In genomic region chr9:90755509-90756371, GRCh38 we compare ENCODE assay signal across 8 cellular contexts. TPM values are rescaled to one million over a fixed set of nuclear protein-coding genes. Genes with fewer than 3 reads are reported as not detected.
A peak's percentile ranks its signal among the peaks of the same experiment; 100 is the strongest.
DNase-seq lines count a peak whose midpoint lies in the region; ATAC-seq, FAIRE-seq and TF ChIP-seq lines count a peak whose summit lies in the region.
"Not testable (repeated sequence)": the region's sequence is repeated elsewhere in the genome, so short reads cannot be mapped to it uniquely, and the experiment has no call there.

No MANE protein-coding gene starts in this region.

- BruUV-seq in GM12878 (replicated peaks; lab: Mats Ljungman, UMichigan): not testable (repeated sequence)

- H3K27ac Mint-ChIP-seq in activated CD4-positive, alpha-beta T cell treated with anti-CD3 and anti-CD28 coated beads, Interleukin-2, amount 10 ng/mL, durations not matched to agents 7 days and 5 days: not testable (repeated sequence)

- in situ Hi-C loops in GM12878 (cut with MboI): loop anchor here (25.0 kb wide), 1 partner anchor 1168 kb away; no protein-coding TSS in a partner anchor

- H4K20me1 ChIP-seq in GM12878 (ENCODE audit: control insufficient read depth, insufficient read depth): not testable (repeated sequence)

- TF ChIP-seq CTCF in GM12878 (IDR thresholded peaks at IDR 0.05 in 2 of 3, conservative IDR thresholded peaks at IDR 0.05 in 1 of 3; ENCODE audit: control insufficient read depth in 2 of 3, extremely low read depth in 1 of 3, insufficient read depth in 1 of 3, low read depth in 3 of 3, low read length in 3 of 3): peak; percentile 44 to 51 (median 46); a peak in 5 of 6 replicates
- TF ChIP-seq CTCF in prostate gland (IDR thresholded peaks at IDR 0.05): peak in 3 of 4 experiments; percentile 47 to 68 (median 63)

- intact Hi-C loops in GM12878 (cut with micrococcal nuclease; ENCODE audit: unreplicated experiment) (loop anchor here (1.0 to 5.0 kb wide), 3 partner anchors 116 to 613 kb away; no protein-coding TSS in a partner anchor), prostate gland (cut with DNase I) (loop anchor here (10.0 kb wide), 1 partner anchor 1161 kb away; no protein-coding TSS in a partner anchor)

- RAD21 ChIA-PET in GM12878 (lab: Charles Lee; ENCODE audit: unreplicated experiment): interaction anchor here (2.2 kb wide), 1 partner anchor 114 kb away, joined by 12 read pairs; no protein-coding TSS in a partner anchor

- H3K4me1 ChIP-seq in NT2/D1 (ENCODE audit: insufficient read depth, insufficient read length); GM12878 (ENCODE audit: control insufficient read depth, insufficient read depth, low read length); prostate gland (replicated peaks): not testable (repeated sequence)

- not testable (repeated sequence) for H3K27me3 Mint-ChIP-seq in activated CD4-positive, alpha-beta T cell treated with anti-CD3 and anti-CD28 coated beads, Interleukin-2, amount 10 ng/mL, durations not matched to agents 7 days and 5 days

- not testable (repeated sequence) for H3K4me3 Mint-ChIP-seq in activated CD4-positive, alpha-beta T cell treated with anti-CD3 and anti-CD28 coated beads, Interleukin-2, amount 10 ng/mL, durations not matched to agents 7 days and 5 days

- H3K9me3 Mint-ChIP-seq in activated CD4-positive, alpha-beta T cell treated with anti-CD3 and anti-CD28 coated beads, Interleukin-2, amount 10 ng/mL, durations not matched to agents 7 days and 5 days: not testable (repeated sequence)

- not testable (repeated sequence) for H3K79me2 ChIP-seq in GM12878 (ENCODE audit: control insufficient read depth, insufficient read depth, low read length)

- not testable (repeated sequence) for H3K27ac ChIP-seq in GM12878 (ENCODE audit: control insufficient read depth, insufficient read depth); prostate gland

- SMC1A ChIA-PET in GM12878 (lab: Charles Lee; ENCODE audit: uncharacterized antibody, unreplicated experiment): interaction anchor here (0.8 to 0.9 kb wide), 3 partner anchors 12 to 113 kb away, joined by 3 to 6 read pairs (median 4); no protein-coding TSS in a partner anchor

- CTCF ChIA-PET in activated CD4-positive, alpha-beta T cell treated with anti-CD3 and anti-CD28 coated beads, Interleukin-2, amount 10 ng/mL, durations not matched to agents 7 days and 5 days (lab: Charles Lee): interaction anchor here (1.2 to 1.4 kb wide), 2 partner anchors 11 to 1158 kb away, joined by 3 read pairs; no protein-coding TSS in a partner anchor
- CTCF ChIA-PET in GM12878 (lab: Yijun Ruan, JAX): interaction anchor here (0.8 to 2.4 kb wide), 4 partner anchors 36 to 117 kb away, joined by 3 to 16 read pairs (median 3); no protein-coding TSS in a partner anchor

- not testable (repeated sequence) for H3K9ac ChIP-seq in NT2/D1 (ENCODE audit: insufficient read length, low read depth); GM12878 (ENCODE audit: control insufficient read depth, insufficient read depth, low read length)

- not testable (repeated sequence) for H3K36me3 Mint-ChIP-seq in activated CD4-positive, alpha-beta T cell treated with anti-CD3 and anti-CD28 coated beads, Interleukin-2, amount 10 ng/mL, durations not matched to agents 7 days and 5 days (ENCODE audit: low read depth)

- DNase-seq in DMS79 (lab: John Stamatoyannopoulos, UW): peak; percentile 25
- peak; percentile 54 for DNase-seq in M059J (ENCODE audit: low read depth)
- DNase-seq in NT2/D1 (ENCODE audit: low read depth, low spot score): peak; percentile 51
- peak; percentile 59 for DNase-seq in activated CD4-positive, alpha-beta T cell treated with anti-CD3 and anti-CD28 coated beads, Interleukin-2, amount 10 ng/mL, durations not matched to agents 7 days and 5 days
- DNase-seq in GM12878 (ENCODE audit: low read depth, low spot score): not testable (repeated sequence)
- peak; percentile 30 for DNase-seq in iPS DF 19.7 (ENCODE audit: low read depth, low spot score)
- DNase-seq in prostate gland (ENCODE audit: low spot score): peak; percentile 51
- peak; percentile 46 for DNase-seq in stimulated activated naive CD4-positive, alpha-beta T cell treated with Interleukin-2 at 50 U/mL for 16 hours (lab: John Stamatoyannopoulos, UW)

- not testable (repeated sequence) for H3K27me3 ChIP-seq in NT2/D1 (ENCODE audit: insufficient read depth, insufficient read length); GM12878 (replicated peaks in 1 of 2; ENCODE audit: control insufficient read depth in 2 of 2, insufficient read depth in 2 of 2, low read length in 1 of 2); prostate gland (replicated peaks; ENCODE audit: insufficient read depth)

- not testable (repeated sequence) for H3K9me3 ChIP-seq in NT2/D1 (ENCODE audit: insufficient read depth, low read length); GM12878 (replicated peaks; ENCODE audit: control insufficient read depth, insufficient read depth, low read length); prostate gland

- H3K4me2 ChIP-seq in GM12878 (ENCODE audit: control insufficient read depth, insufficient read depth): not testable (repeated sequence)

- FAIRE-seq in GM12878 (lab: Jason Lieb, UNC): not testable (repeated sequence)

- WGBS in GM12878 (ENCODE audit: insufficient coverage, insufficient replicate concordance, low lambda C conversion rate, missing lambda C conversion rate): 39% methylated on average over 11 of the region's 13 CpGs
- WGBS in prostate gland: 58% methylated on average over 13 of the region's 13 CpGs

- H3K36me3 ChIP-seq in NT2/D1 (ENCODE audit: insufficient read depth, insufficient read length, low read length); GM12878 (ENCODE audit: control insufficient read depth in 2 of 2, insufficient read depth in 2 of 2, low read length in 1 of 2); prostate gland: not testable (repeated sequence)

- H2AFZ ChIP-seq in GM12878 (ENCODE audit: control insufficient read depth, low read depth, low read length): not testable (repeated sequence)

- TF ChIP-seq EP300 in GM12878 (IDR thresholded peaks at IDR 0.05; ENCODE audit: borderline replicate concordance in 1 of 2, control insufficient read depth in 1 of 2, low read depth in 2 of 2, low read length in 2 of 2): not testable (repeated sequence)

- not testable (repeated sequence) for H3K4me3 ChIP-seq in NT2/D1 (ENCODE audit: insufficient read length, low read depth); GM12878; prostate gland

- ATAC-seq in GM12878: not testable (repeated sequence)

- not testable (repeated sequence) for TF ChIP-seq POLR2A in GM12878 (IDR thresholded peaks at IDR 0.05; ENCODE audit: low read depth, low read length); prostate gland (IDR thresholded peaks at IDR 0.05)

- H3K4me1 Mint-ChIP-seq in activated CD4-positive, alpha-beta T cell treated with anti-CD3 and anti-CD28 coated beads, Interleukin-2, amount 10 ng/mL, durations not matched to agents 7 days and 5 days: not testable (repeated sequence)

- POLR2A ChIA-PET in activated CD4-positive, alpha-beta T cell treated with anti-CD3 and anti-CD28 coated beads, Interleukin-2, amount 10 ng/mL, durations not matched to agents 7 days and 5 days (lab: Charles Lee): interaction anchor here (0.7 kb wide), 1 partner anchor 34 kb away, joined by 3 read pairs; no protein-coding TSS in a partner anchor
- POLR2A ChIA-PET in GM12878 (lab: Charles Lee): not testable (repeated sequence)

- peak; percentile 76 for TF ChIP-seq RAD21 in GM12878 (IDR thresholded peaks at IDR 0.05; ENCODE audit: insufficient read depth, low read depth, low read length)

TF ChIP-seq in GM12878, 131 proteins besides CTCF, POLR2A, EP300 and RAD21 (continues in another document):
- 0 out of 2 replicates have a peak, but pooled peaks have one; percentile 3 for TF ChIP-seq SPI1 (IDR thresholded peaks at IDR 0.05; ENCODE audit: borderline replicate concordance, insufficient read depth, low read depth, low read length)
- 0 out of 2 replicates have a peak, but pooled peaks have one; percentile 43 for TF ChIP-seq YY1 (IDR thresholded peaks at IDR 0.05; ENCODE audit: low read depth, low read length)
- TF ChIP-seq SMC3 (IDR thresholded peaks at IDR 0.05; ENCODE audit: borderline replicate concordance, low read length): peak; percentile 68
- TF ChIP-seq RELA (IDR thresholded peaks at IDR 0.05; ENCODE audit: borderline replicate concordance, partially characterized antibody): peak; percentile 53

RNA-seq across cellular contexts. Expression of gene SYK, which starts 45.9 kb away (rescaled TPM):
- total RNA-seq in M059J (2014; rRNA removed; shearing (Covaris generic)): not detected in 2 replicates
- under 1 TPM; 0.56 to 0.92 TPM for total RNA-seq in activated CD4-positive, alpha-beta T cell treated with anti-CD3 and anti-CD28 coated beads, Interleukin-2, amount 10 ng/mL, durations not matched to agents 7 days and 5 days
- total RNA-seq in GM12878 (2013; cell fraction: nucleolus; rRNA removed): 29.6 and 41.5 TPM in 2 replicates
- total RNA-seq in GM12878 (2014; rRNA removed): 80.7 and 88.4 TPM in 2 replicates
- 70.2 and 75.8 TPM in 2 replicates for total RNA-seq in GM12878 (2014; rRNA removed; fragmentation: Illumina TruSeq; extraction: Trizol)
- total RNA-seq in GM12878 (2021): 128 and 135 TPM in 2 replicates
- polyA plus RNA-seq in GM12878 (2011; ENCODE audit: low read depth): 17.5 TPM
- 5.7 and 6.5 TPM in 2 replicates for polyA plus RNA-seq in GM12878 (2011; rRNA removed)
- 7.5 and 7.6 TPM in 2 replicates for polyA plus RNA-seq in GM12878 (2011; cell fraction: cytosol; rRNA removed)
- polyA plus RNA-seq in GM12878 (2011; cell fraction: nucleus; rRNA removed): 7.6 and 13.2 TPM in 2 replicates
- polyA plus RNA-seq in GM12878 (2012): 26.6 and 29.5 TPM in 2 replicates
- 77.5 and 82.5 TPM in 2 replicates for polyA plus RNA-seq in GM12878 (2014; fragmentation: Illumina TruSeq; extraction: Trizol)
- polyA plus RNA-seq in GM12878 (2014; fragmentation: Nextera tagmentation; extraction: Ambion mirVana): 10 to 100 TPM; 23.1 to 24.8 TPM
- 58.1 and 58.2 TPM in 2 replicates for polyA plus RNA-seq in GM12878 (2014; rRNA removed)
- 10 to 100 TPM; 68.0 to 69.5 TPM for polyA plus RNA-seq in GM12878 (2016; fragmentation: Nextera tagmentation; extraction: Ambion mirVana)
- 7.0 and 8.3 TPM in 2 replicates for polyA minus RNA-seq in GM12878 (2011; rRNA and poly(A)+ RNA removed)
- 5.8 and 11.6 TPM in 2 replicates for polyA minus RNA-seq in GM12878 (2011; cell fraction: cytosol; rRNA and poly(A)+ RNA removed)
- polyA minus RNA-seq in GM12878 (2011; cell fraction: nucleus; rRNA and poly(A)+ RNA removed): 6.8 and 8.5 TPM in 2 replicates
- total RNA-seq in prostate gland: 10 to 100 TPM in 1 of 2 donors, 1 to 10 TPM in 1; 4.5 to 43.6 TPM
